ENCODE assay signal across 8 cellular contexts in genomic region chr3:108221911-108222812, GRCh38. TPM values are rescaled to one million over a fixed set of nuclear protein-coding genes. Genes with fewer than 3 reads are reported as not detected.
A peak's percentile ranks its signal among the peaks of the same experiment; 100 is the strongest.
DNase-seq lines count a peak whose midpoint lies in the region; ATAC-seq and FAIRE-seq lines count a peak whose summit lies in the region.

A gene with protein sequence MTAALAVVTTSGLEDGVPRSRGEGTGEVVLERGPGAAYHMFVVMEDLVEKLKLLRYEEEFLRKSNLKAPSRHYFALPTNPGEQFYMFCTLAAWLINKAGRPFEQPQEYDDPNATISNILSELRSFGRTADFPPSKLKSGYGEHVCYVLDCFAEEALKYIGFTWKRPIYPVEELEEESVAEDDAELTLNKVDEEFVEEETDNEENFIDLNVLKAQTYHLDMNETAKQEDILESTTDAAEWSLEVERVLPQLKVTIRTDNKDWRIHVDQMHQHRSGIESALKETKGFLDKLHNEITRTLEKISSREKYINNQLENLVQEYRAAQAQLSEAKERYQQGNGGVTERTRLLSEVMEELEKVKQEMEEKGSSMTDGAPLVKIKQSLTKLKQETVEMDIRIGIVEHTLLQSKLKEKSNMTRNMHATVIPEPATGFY (minus strand): TSS chr3:108222424. CDS start chr3:108222322, 102 bp downstream.

- no peak within 1 kb of the TSS for H2AK5ac ChIP-seq in mesenchymal stem cell (ENCODE audit: low read length, severe bottlenecking)

- no peak within 1 kb of the TSS for H2BK120ac ChIP-seq in mesenchymal stem cell (ENCODE audit: low read depth, low read length)

- FAIRE-seq in HTR-8/SVneo (lab: Jason Lieb, UNC) = peak; percentile 99

- H3K27me3 Mint-ChIP-seq in activated CD8-positive, alpha-beta memory T cell treated with anti-CD3 and anti-CD28 coated beads, Interleukin-2, amount 10 ng/mL, durations not matched to agents 7 days and 5 days = no peaks in the 10 kb centered on the region

- H3K27ac Mint-ChIP-seq in activated CD8-positive, alpha-beta memory T cell treated with anti-CD3 and anti-CD28 coated beads, Interleukin-2, amount 10 ng/mL, durations not matched to agents 7 days and 5 days = peak within 1 kb of the TSS; percentile 99

- no peak within 1 kb of the TSS for H4K8ac ChIP-seq in mesenchymal stem cell (ENCODE audit: low read length)

- no peak within 1 kb of the TSS for H4K91ac ChIP-seq in mesenchymal stem cell (ENCODE audit: low read length)

- H2BK12ac ChIP-seq in mesenchymal stem cell (ENCODE audit: low read length in 2 of 2) = no peak within 1 kb of the TSS

- no peak within 1 kb of the TSS for H3K14ac ChIP-seq in mesenchymal stem cell (ENCODE audit: low read length in 2 of 2)

- CTCF ChIA-PET in activated CD8-positive, alpha-beta memory T cell treated with anti-CD3 and anti-CD28 coated beads, Interleukin-2, amount 10 ng/mL, durations not matched to agents 7 days and 5 days (lab: Charles Lee) = interaction anchor here (0.9 to 3.8 kb wide), 9 partner anchors 66 to 185 kb away, joined by 3 to 20 read pairs (median 3); partner anchors contain the start of gene HHLA2

- H3K9me3 ChIP-seq in endocrine pancreas (ENCODE audit: control insufficient read depth, low read length) (no peaks in the 10 kb centered on the region), mesenchymal stem cell (ENCODE audit: control insufficient read depth, low read length) (no peaks in the 10 kb centered on the region)

- H3K79me1 ChIP-seq in mesenchymal stem cell (replicated peaks; ENCODE audit: low read length, poor library complexity, severe bottlenecking) = peaks cover 3% of the 10 kb centered on the region

- no peak within 1 kb of the TSS for H3K4ac ChIP-seq in mesenchymal stem cell (ENCODE audit: low read depth in 1 of 2, low read length in 2 of 2)

- H3K36me3 Mint-ChIP-seq in activated CD8-positive, alpha-beta memory T cell treated with anti-CD3 and anti-CD28 coated beads, Interleukin-2, amount 10 ng/mL, durations not matched to agents 7 days and 5 days = no peaks in the 10 kb centered on the region

- H3K4me1 ChIP-seq in endocrine pancreas (ENCODE audit: control insufficient read depth, insufficient read depth, low read length) (peaks cover 27% of the 10 kb centered on the region), mesenchymal stem cell (ENCODE audit: control insufficient read depth, insufficient read depth, low read depth, low read length) (no peaks in the 10 kb centered on the region)

- peak within 1 kb of the TSS; percentile 26 for H3K27ac ChIP-seq in mesenchymal stem cell (ENCODE audit: low read length, poor library complexity, severe bottlenecking)

- peak within 1 kb of the TSS; percentile 71 for H3K4me2 ChIP-seq in mesenchymal stem cell (ENCODE audit: low read length, poor library complexity, severe bottlenecking)

- H2BK15ac ChIP-seq in mesenchymal stem cell (ENCODE audit: low read depth, poor library complexity, severe bottlenecking) = no peak within 1 kb of the TSS

- DNase-seq in COLO668 (lab: John Stamatoyannopoulos, UW; ENCODE audit: unreplicated experiment) (peak; percentile 88), HTR-8/SVneo (ENCODE audit: insufficient read length, low spot score) (peak; percentile 97), NOMO-1 treated with dmso at 0.1 percent for 144 hours (lab: John Stamatoyannopoulos, UW; ENCODE audit: unreplicated experiment) (peak; percentile 97), mesenchymal stem cell (peak; percentile 99)
- DNase-seq in activated CD8-positive, alpha-beta memory T cell treated with anti-CD3 and anti-CD28 coated beads, Interleukin-2, amount 10 ng/mL, durations not matched to agents 7 days and 5 days = peak; percentile 98
- peak; percentile 92 for DNase-seq in stimulated activated CD8-positive, alpha-beta memory T cell treated with anti-CD3 and anti-CD28 coated beads, Interleukin-12 subunit alpha, Interleukin-12 subunit beta, amount 100 ng/mL, for 4 hours (ENCODE audit: low read depth)

- H3K27me3 ChIP-seq in endocrine pancreas (ENCODE audit: control insufficient read depth, insufficient read depth, low read length) (no peaks in the 10 kb centered on the region), mesenchymal stem cell (ENCODE audit: control insufficient read depth in 1 of 2, insufficient read depth in 1 of 2, low read length in 2 of 2) (no peaks in the 10 kb centered on the region)

- H3K36me3 ChIP-seq in endocrine pancreas (ENCODE audit: control insufficient read depth, insufficient read depth, low read length) = no peaks in the 10 kb centered on the region
- peaks cover 0 to 4% of the 10 kb centered on the region in 2 experiments for H3K36me3 ChIP-seq in mesenchymal stem cell (ENCODE audit: control insufficient read depth in 1 of 2, insufficient read depth in 2 of 2, low read depth in 1 of 2, low read length in 2 of 2)

- under 1% methylated on average over 55 of the region's 57 CpGs for WGBS in mesenchymal stem cell

- H3K18ac ChIP-seq in mesenchymal stem cell (ENCODE audit: low read depth in 1 of 2, low read length in 2 of 2) = peak within 1 kb of the TSS; percentile 10 to 84

- H2BK5ac ChIP-seq in mesenchymal stem cell (ENCODE audit: low read depth, low read length, poor library complexity, severe bottlenecking) = no peak within 1 kb of the TSS

- peak within 1 kb of the TSS; percentile 100 for H3K4me3 Mint-ChIP-seq in activated CD8-positive, alpha-beta memory T cell treated with anti-CD3 and anti-CD28 coated beads, Interleukin-2, amount 10 ng/mL, durations not matched to agents 7 days and 5 days

- peaks cover 44% of the 10 kb centered on the region for H3K4me1 Mint-ChIP-seq in activated CD8-positive, alpha-beta memory T cell treated with anti-CD3 and anti-CD28 coated beads, Interleukin-2, amount 10 ng/mL, durations not matched to agents 7 days and 5 days

- peak; percentile 90 for ATAC-seq in GM21367 (IDR thresholded peaks at IDR 0.05; ENCODE audit: unreplicated experiment)
- peak; percentile 93 for ATAC-seq in activated CD8-positive, alpha-beta memory T cell treated with anti-CD3 and anti-CD28 coated beads, Interleukin-2, amount 10 ng/mL, durations not matched to agents 7 days and 5 days

- H3K23ac ChIP-seq in mesenchymal stem cell (ENCODE audit: low read length in 2 of 2) = peak within 1 kb of the TSS in 1 of 2 experiments; percentile 19

- peak within 1 kb of the TSS; percentile 99 for H3K9ac ChIP-seq in endocrine pancreas (ENCODE audit: control insufficient read depth, insufficient read depth, low read length)
- H3K9ac ChIP-seq in mesenchymal stem cell (ENCODE audit: low read length) = peak within 1 kb of the TSS; percentile 94

- H2AFZ ChIP-seq in mesenchymal stem cell (ENCODE audit: low read depth, low read length) = peak within 1 kb of the TSS; percentile 7

- no peaks in the 10 kb centered on the region for H3K9me3 Mint-ChIP-seq in activated CD8-positive, alpha-beta memory T cell treated with anti-CD3 and anti-CD28 coated beads, Interleukin-2, amount 10 ng/mL, durations not matched to agents 7 days and 5 days (ENCODE audit: low read depth)

- H3K4me3 ChIP-seq in endocrine pancreas (ENCODE audit: control insufficient read depth, insufficient read depth, low read length) (peak within 1 kb of the TSS; percentile 97), mesenchymal stem cell (ENCODE audit: insufficient read depth in 1 of 2, low read depth in 1 of 2, low read length in 2 of 2) (peak within 1 kb of the TSS; percentile 86 to 88)

RNA-seq across cellular contexts. Expression of the gene that starts here (rescaled TPM):
- total RNA-seq in activated CD8-positive, alpha-beta memory T cell treated with anti-CD3 and anti-CD28 coated beads, Interleukin-2, amount 10 ng/mL, durations not matched to agents 7 days and 5 days = 10 to 100 TPM; 18.5 to 25.1 TPM
- polyA plus RNA-seq in mesenchymal stem cell (2013, experiment 1 of 2) = 29.6 TPM
- polyA plus RNA-seq in mesenchymal stem cell (2013, experiment 2 of 2) = 31.0 TPM

Comparison
In these comparisons a context has a peak if more than half of its experiments do, and no peak if none do; other contexts are left out.
1. Peak in every context shown above with its lines: DNase-seq, ATAC-seq, H3K4me3 ChIP-seq and H3K27ac ChIP-seq.